ENCODE assay signal across 2 cellular contexts in genomic region chr22:40728731-40729189, GRCh38.
A peak's percentile ranks its signal among the peaks of the same experiment; 100 is the strongest.
TF ChIP-seq lines count a peak whose summit lies in the region.

No MANE protein-coding gene starts in this region.

TF ChIP-seq in HEK293, 187 proteins besides CTCF, POLR2A, EP300 and RAD21 (continued from another document):
- TF ChIP-seq PRDM4 (tag by site-specific recombination; IDR thresholded peaks at IDR 0.05) (no peak), ZNF274 (IDR thresholded peaks at IDR 0.05; ENCODE audit: low read length) (no peak), ZNF274 (tag by site-specific recombination; IDR thresholded peaks at IDR 0.05; ENCODE audit: borderline replicate concordance) (no peak), RBAK (tag by site-specific recombination; IDR thresholded peaks at IDR 0.05) (no peak), ZEB2 (tag by site-specific recombination; IDR thresholded peaks at IDR 0.05) (peak; percentile 52), GFI1B (tag by site-specific recombination; IDR thresholded peaks at IDR 0.05) (no peak), ZXDB (tag by site-specific recombination; IDR thresholded peaks at IDR 0.05) (0 out of 2 replicates have a peak, but pooled peaks have one; percentile 18), WT1 (tag by site-specific recombination; IDR thresholded peaks at IDR 0.05) (peak; percentile 51), ZNF366 (tag by site-specific recombination; conservative IDR thresholded peaks at IDR 0.05) (peak; percentile 33; the same call in 1 of the 2 replicates), TCF7L2 (IDR thresholded peaks at IDR 0.05; ENCODE audit: borderline replicate concordance, low read depth, low read length) (peak; percentile 78)

TF ChIP-seq in WTC11, 78 proteins besides CTCF, POLR2A, EP300 and RAD21 (continued from another document):
- TF ChIP-seq ATF3 (CRISPR knock-in tag; conservative IDR thresholded peaks at IDR 0.05) = no peak
- TF ChIP-seq ZNF121 (CRISPR knock-in tag; IDR thresholded peaks at IDR 0.05) = no peak
- no peak for TF ChIP-seq AR (CRISPR knock-in tag; IDR thresholded peaks at IDR 0.05)
- TF ChIP-seq ATF1 (CRISPR knock-in tag; IDR thresholded peaks at IDR 0.05) = no peak
- no peak for TF ChIP-seq USF2 (CRISPR knock-in tag; IDR thresholded peaks at IDR 0.05)
- TF ChIP-seq TEAD4 (CRISPR knock-in tag; IDR thresholded peaks at IDR 0.05) = no peak
- TF ChIP-seq RORB (CRISPR knock-in tag; IDR thresholded peaks at IDR 0.05) = no peak
TF ChIP-seq in WTC11: peak in this region for 0.
